20 cellular contexts compared by ENCODE assay signal in the genomic region with DNA sequence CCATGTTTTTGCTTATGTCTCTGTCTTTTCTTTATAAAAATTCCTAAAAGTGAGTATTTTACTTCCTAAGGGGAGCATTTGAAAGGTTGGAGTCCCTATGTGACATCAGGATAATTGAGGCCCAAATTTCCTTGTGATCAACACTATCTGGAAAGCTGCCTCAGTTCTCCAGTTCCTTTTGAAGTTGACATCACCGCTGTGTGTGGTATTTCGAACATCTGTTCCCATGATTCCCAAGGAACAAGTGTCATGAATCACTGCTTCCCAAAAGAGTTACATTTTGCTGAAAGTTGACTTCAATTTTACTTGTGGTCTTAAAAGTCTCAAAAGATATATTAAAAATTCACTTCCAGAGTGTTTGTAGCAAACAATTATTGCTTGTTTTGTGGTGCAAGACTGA.
A peak's percentile ranks its signal among the peaks of the same experiment; 100 is the strongest.
DNase-seq lines count a peak whose midpoint lies in the region; ATAC-seq, FAIRE-seq and TF ChIP-seq lines count a peak whose summit lies in the region.
"Had no signal": no experiment of that assay in that cellular context is flagged by ENCODE, and none has a peak within 500 bp of the region (broad histone marks: within the 10 kb centered on the region; RNA-seq: fewer than 3 reads in every experiment).

No MANE protein-coding gene starts in this region.

- 97% methylated on average over 2 of the region's 2 CpGs; no CpG with 5 or more reads in 1 of the 2 experiments for WGBS in H1 (ENCODE audit: extremely low coverage in 1 of 2, insufficient coverage in 1 of 2, insufficient read length in 1 of 2, insufficient replicate concordance in 2 of 2, low coverage in 1 of 2, low lambda C conversion rate in 2 of 2, missing lambda C conversion rate in 1 of 2), 2 experiments

- no peaks in the 10 kb centered on the region for H3K9me3 ChIP-seq in H1 (ENCODE audit: insufficient read depth in 2 of 2, low read depth in 1 of 2, low read length in 1 of 2)

- intact Hi-C loops in sciatic nerve (cut with DNase I), result no loop called here

- H3K23ac ChIP-seq in H1 (ENCODE audit: insufficient read length), result no peak overlapping the region

- POLR2A ChIA-PET in H1 (lab: Charles Lee; ENCODE audit: partially characterized antibody), result no interaction called here

- no peak overlapping the region for H3K14ac ChIP-seq in H1 (ENCODE audit: insufficient read length)

- CTCF ChIA-PET in H1 (lab: Charles Lee; ENCODE audit: partially characterized antibody), result no interaction called here

- no peak overlapping the region for H4K91ac ChIP-seq in H1 (replicated peaks; ENCODE audit: insufficient read length, low read length)

- H3K4ac ChIP-seq in H1 (replicated peaks; ENCODE audit: insufficient read length, low read depth, low read length), result no peak overlapping the region

- H2BK12ac ChIP-seq in H1 (ENCODE audit: low read depth, low read length), result no peak overlapping the region

- TF ChIP-seq CTCF in AG10803 (conservative IDR thresholded peaks at IDR 0.05; ENCODE audit: low read length), result no peak
- TF ChIP-seq CTCF in H1 (IDR thresholded peaks at IDR 0.05; ENCODE audit: control extremely low read depth in 1 of 3, insufficient read depth in 1 of 3, low read depth in 1 of 3, low read length in 3 of 3), result no peak
- no peak for TF ChIP-seq CTCF in fibroblast of mammary gland (conservative IDR thresholded peaks at IDR 0.05; ENCODE audit: control insufficient read depth, insufficient read depth, low read depth, low read length)

- no peak overlapping the region for H2BK5ac ChIP-seq in H1 (ENCODE audit: low read depth, low read length)

- no peak overlapping the region for H3K4me2 ChIP-seq in H1 (ENCODE audit: insufficient read depth in 1 of 2, low read depth in 2 of 2, low read length in 2 of 2)

- H3K27me3 ChIP-seq in H1 (replicated peaks in 1 of 4; ENCODE audit: control insufficient read depth in 3 of 4, extremely low read depth in 1 of 4, insufficient read depth in 3 of 4, low read length in 3 of 4), result no peaks in the 10 kb centered on the region

- H4K8ac ChIP-seq in H1 (ENCODE audit: extremely low read depth, insufficient read depth, low read length), result no peak overlapping the region

- ATAC-seq in sciatic nerve, result peak; percentile 80

- peaks cover 0 to 5% (median 2%) of the 10 kb centered on the region in 4 experiments; a peak in 3 of 7 replicates for H3K4me1 ChIP-seq in H1 (replicated peaks in 1 of 4; ENCODE audit: control insufficient read depth in 3 of 4, insufficient read depth in 4 of 4, low read length in 3 of 4)

- no peaks in the 10 kb centered on the region for H3K79me2 ChIP-seq in H1 (ENCODE audit: control insufficient read depth in 1 of 2, insufficient read depth in 2 of 2, low read length in 2 of 2)

- TF ChIP-seq POLR2A in H1 (IDR thresholded peaks at IDR 0.05; ENCODE audit: control extremely low read depth in 1 of 2, low read depth in 2 of 2, low read length in 2 of 2), result no peak

- no peak overlapping the region for H2AK5ac ChIP-seq in H1 (ENCODE audit: low read depth, low read length)

- H4K20me1 ChIP-seq in H1 (replicated peaks in 1 of 2; ENCODE audit: control insufficient read depth in 1 of 2, insufficient read depth in 2 of 2, low read length in 2 of 2), result no peaks in the 10 kb centered on the region

- no peak for TF ChIP-seq RAD21 in H1 (IDR thresholded peaks at IDR 0.05 in 1 of 2, conservative IDR thresholded peaks at IDR 0.05 in 1 of 2; ENCODE audit: low read depth in 2 of 2, low read length in 2 of 2)

- H3K18ac ChIP-seq in H1 (ENCODE audit: extremely low read depth, low read length), result no peak overlapping the region

- no peak overlapping the region for H2BK20ac ChIP-seq in H1 (ENCODE audit: low read length)

- no peak overlapping the region for H3K9ac ChIP-seq in H1 (replicated peaks in 1 of 4; ENCODE audit: extremely low read depth in 1 of 4, low read depth in 3 of 4, low read length in 3 of 4)

- no peak overlapping the region for H4K5ac ChIP-seq in H1 (ENCODE audit: insufficient read length, low read depth, low read length)

- H2AFZ ChIP-seq in H1 (ENCODE audit: low read length), result no peak overlapping the region

- TF ChIP-seq EP300 in H1 (IDR thresholded peaks at IDR 0.05; ENCODE audit: borderline replicate concordance in 1 of 2, low read depth in 2 of 2, low read length in 2 of 2), result no peak

- no peaks in the 10 kb centered on the region for H3K23me2 ChIP-seq in H1 (ENCODE audit: low read depth, low read length)

- no peak overlapping the region for H3K27ac ChIP-seq in H1 (ENCODE audit: low read depth, low read length)
- H3K27ac ChIP-seq: 22Rv1 had no signal

- H3K79me1 ChIP-seq in H1 (ENCODE audit: low read depth, low read length), result no peaks in the 10 kb centered on the region

- no peak overlapping the region for H2BK120ac ChIP-seq in H1 (replicated peaks; ENCODE audit: low read depth, low read length)

- no peak overlapping the region for H2BK15ac ChIP-seq in H1 (ENCODE audit: low read length)

- H3K56ac ChIP-seq in H1 (replicated peaks; ENCODE audit: insufficient read length, low read depth, low read length), result no peak overlapping the region

- no peak overlapping the region for H3K4me3 ChIP-seq in AG10803 (ENCODE audit: low read length)
- no peak overlapping the region for H3K4me3 ChIP-seq in H1 (ENCODE audit: extremely low read depth in 1 of 4, insufficient read depth in 2 of 4, low read depth in 3 of 4, low read length in 4 of 4)
- H3K4me3 ChIP-seq in fibroblast of mammary gland (ENCODE audit: control insufficient read depth, low read depth, low read length), result no peak overlapping the region

- peak; percentile 19 for DNase-seq in AG10803 (ENCODE audit: low read depth)
- DNase-seq in H1 (ENCODE audit: low read depth in 1 of 2, low spot score in 2 of 2), result no peak
- peak; percentile 46 for DNase-seq in fibroblast of mammary gland (ENCODE audit: low read depth)
- no peak for DNase-seq in sciatic nerve (ENCODE audit: low spot score)
- no peak for DNase-seq in activated CD8-positive, alpha-beta memory T cell treated with anti-CD3 and anti-CD28 coated beads, Interleukin-2, amount 50 U/mL, for 48 hours
- no peak for DNase-seq in activated CD4-positive, alpha-beta T cell treated with anti-CD3 and anti-CD28 coated beads for 1 hour
- DNase-seq in GM19240 (ENCODE audit: insufficient read length, low spot score), result no peak
- no peak for DNase-seq in DMS153 treated with DMSO at 0.1 percent for 48 hours (lab: John Stamatoyannopoulos, UW; ENCODE audit: unreplicated experiment)
- DNase-seq: C1 segment of cervical spinal cord; Calu3; CD4-positive, alpha-beta memory T cell; COR-L47; DND-41; GOT3; H7; HCEC 1CT had no signal

- FAIRE-seq in H1 (lab: Jason Lieb, UNC), result peak; percentile 19
- FAIRE-seq: A204.1, G401.6, GM12892 had no signal

- H3K36me3 ChIP-seq in H1 (ENCODE audit: control insufficient read depth in 2 of 4, insufficient read depth in 4 of 4, low read length in 3 of 4), result no peaks in the 10 kb centered on the region

TF ChIP-seq in H1, 55 proteins besides CTCF, POLR2A, EP300 and RAD21:
- TF ChIP-seq HDAC2 (IDR thresholded peaks at IDR 0.05; ENCODE audit: borderline replicate concordance in 1 of 2, low read depth in 2 of 2, low read length in 2 of 2) (no peak), ZNF274 (IDR thresholded peaks at IDR 0.05; ENCODE audit: borderline replicate concordance, extremely low read depth, low read length) (no peak), CBX5 (IDR thresholded peaks at IDR 0.05; ENCODE audit: low read depth, low read length) (no peak), RBBP5 (IDR thresholded peaks at IDR 0.05; ENCODE audit: borderline replicate concordance, low read depth, low read length) (no peak), CHD2 (IDR thresholded peaks at IDR 0.05; ENCODE audit: low read length) (no peak), KDM5A (IDR thresholded peaks at IDR 0.05; ENCODE audit: low read length) (no peak), JUND (IDR thresholded peaks at IDR 0.05; ENCODE audit: low read length) (no peak), YY1 (IDR thresholded peaks at IDR 0.05; ENCODE audit: low read depth, low read length) (no peak), BACH1 (IDR thresholded peaks at IDR 0.05; ENCODE audit: low read length) (no peak), TEAD4 (IDR thresholded peaks at IDR 0.05; ENCODE audit: low read depth, low read length) (no peak), CREB1 (IDR thresholded peaks at IDR 0.05) (no peak), POLR2AphosphoS5 (IDR thresholded peaks at IDR 0.05; ENCODE audit: low read depth, low read length) (no peak), GABPA (IDR thresholded peaks at IDR 0.05; ENCODE audit: borderline replicate concordance, insufficient read depth, low read length) (no peak), SAP30 (IDR thresholded peaks at IDR 0.05; ENCODE audit: insufficient read depth, insufficient replicate concordance, low read length) (no peak)
TF ChIP-seq in H1: peak in this region for 0.

Comparison
In these comparisons a context has a peak if more than half of its experiments do, and no peak if none do; other contexts are left out.
1. DNase-seq: peak in AG10803 (single experiment) and fibroblast of mammary gland (single experiment); none in H1 (0 of 2), sciatic nerve (single experiment), activated CD8-positive, alpha-beta memory T cell treated with anti-CD3 and anti-CD28 coated beads, Interleukin-2, amount 50 U/mL, for 48 hours (single experiment), activated CD4-positive, alpha-beta T cell treated with anti-CD3 and anti-CD28 coated beads for 1 hour (single experiment), GM19240 (single experiment) and DMS153 treated with DMSO at 0.1 percent for 48 hours (single experiment).